In genomic region chr3:189267981-189268613, GRCh38 we compare ENCODE assay signal across 12 cellular contexts.
DNase-seq lines count a peak whose midpoint lies in the region; ATAC-seq, FAIRE-seq and TF ChIP-seq lines count a peak whose summit lies in the region.
"Had no signal": no experiment of that assay in that cellular context is flagged by ENCODE, and none has a peak within 500 bp of the region (broad histone marks: within the 10 kb centered on the region; RNA-seq: fewer than 3 reads in every experiment).

No MANE protein-coding gene starts in this region.

- no peak overlapping the region for H3K23ac ChIP-seq in trophoblast cell (ENCODE audit: low read length)

- no peak overlapping the region for H3K14ac ChIP-seq in trophoblast cell (ENCODE audit: low read length)

- no peaks in the 10 kb centered on the region for H3K4me1 Mint-ChIP-seq in endodermal cell

- no peak overlapping the region for H4K8ac ChIP-seq in trophoblast cell (ENCODE audit: low read depth, low read length)

- no peaks in the 10 kb centered on the region for H3K36me3 Mint-ChIP-seq in endodermal cell (ENCODE audit: low read depth)

- H4K91ac ChIP-seq in trophoblast cell (ENCODE audit: low read depth, low read length), result no peak overlapping the region

- no peak overlapping the region for H2AK5ac ChIP-seq in trophoblast cell (ENCODE audit: low read length)

- peak; percentile 67 for TF ChIP-seq CTCF in endodermal cell (conservative IDR thresholded peaks at IDR 0.05)

- H3K18ac ChIP-seq in trophoblast cell (ENCODE audit: low read length), result no peak overlapping the region

- DNase-seq in NCI-H146 (lab: John Stamatoyannopoulos, UW) (peak; percentile 37), NCI-H146 treated with DMSO at 0.1 percent for 48 hours (lab: John Stamatoyannopoulos, UW; ENCODE audit: unreplicated experiment) (no peak), MG63 (peak; percentile 92), endodermal cell (peak; percentile 51), trophoblast cell (peak; percentile 24 to 71), NOMO-1 treated with DMSO at 0.1 percent for 48 hours (lab: John Stamatoyannopoulos, UW; ENCODE audit: unreplicated experiment) (no peak), RCC 7860 (ENCODE audit: low spot score) (no peak)
- DNase-seq: activated CD4-positive, alpha-beta T cell treated with anti-CD3 and anti-CD28 coated beads, Interleukin-2, amount 50 U/mL, for 1 hour; left cardiac atrium; stimulated activated CD4-positive, alpha-beta T cell treated with anti-CD3 and anti-CD28 coated beads, Interleukin-12 subunit alpha, Interleukin-12 subunit beta, amount 100 ng/mL, for 4 hours had no signal

- H2BK12ac ChIP-seq in trophoblast cell (ENCODE audit: low read length), result no peak overlapping the region

- H3K4me3 Mint-ChIP-seq in endodermal cell, result no peak overlapping the region
- H3K4me3 Mint-ChIP-seq: central memory CD8-positive, alpha-beta T cell had no signal

- H2BK5ac ChIP-seq in trophoblast cell (ENCODE audit: low read depth, low read length, poor library complexity), result no peak overlapping the region

- no peaks in the 10 kb centered on the region for H3K27me3 Mint-ChIP-seq in endodermal cell (ENCODE audit: insufficient read depth)
- H3K27me3 Mint-ChIP-seq: central memory CD8-positive, alpha-beta T cell had no signal

- no peaks in the 10 kb centered on the region for H3K79me2 ChIP-seq in trophoblast cell (ENCODE audit: control insufficient read depth, insufficient read depth, low read length, poor library complexity)

- H2AFZ ChIP-seq in trophoblast cell (ENCODE audit: insufficient read depth, low read length, poor library complexity), result no peak overlapping the region

- 89 to 100% methylated on average over 5 to 7 of the region's 7 CpGs for WGBS in endodermal cell (ENCODE audit: insufficient coverage in 1 of 2, insufficient read length in 1 of 2), 2 experiments
- WGBS in trophoblast cell (ENCODE audit: extremely low coverage, insufficient coverage, insufficient read length), result no CpG with 5 or more reads among the region's 7 CpGs

- no peak overlapping the region for H3K4ac ChIP-seq in trophoblast cell (ENCODE audit: low read depth, low read length)

- no peak for FAIRE-seq in RCC 7860 (lab: Jason Lieb, UNC)

- H3K36me3 ChIP-seq in MG63 (no peaks in the 10 kb centered on the region), endodermal cell (ENCODE audit: control insufficient read depth, insufficient read depth, low read length) (no peaks in the 10 kb centered on the region), trophoblast cell (ENCODE audit: control insufficient read depth in 1 of 2, insufficient read depth in 2 of 2, low read length in 2 of 2) (no peaks in the 10 kb centered on the region)

- H3K9ac ChIP-seq in endodermal cell (ENCODE audit: extremely low read depth, low read length, poor library complexity, severe bottlenecking) (no peak overlapping the region), trophoblast cell (ENCODE audit: low read length) (no peak overlapping the region)

- H3K4me1 ChIP-seq in endodermal cell (ENCODE audit: control insufficient read depth, insufficient read depth, low read length) (no peaks in the 10 kb centered on the region), trophoblast cell (ENCODE audit: control insufficient read depth in 1 of 2, insufficient read depth in 2 of 2, low read length in 2 of 2) (no peaks in the 10 kb centered on the region)

- H3K27ac Mint-ChIP-seq in endodermal cell, result no peak overlapping the region

- H3K9me3 ChIP-seq in MG63 (no peaks in the 10 kb centered on the region), endodermal cell (ENCODE audit: control insufficient read depth, low read length) (no peaks in the 10 kb centered on the region), trophoblast cell (ENCODE audit: insufficient read depth, low read depth, low read length) (no peaks in the 10 kb centered on the region)

- no peaks in the 10 kb centered on the region for H3K9me3 Mint-ChIP-seq in endodermal cell
- H3K9me3 Mint-ChIP-seq: central memory CD8-positive, alpha-beta T cell had no signal

- H3K79me1 ChIP-seq in trophoblast cell (ENCODE audit: low read length), result no peaks in the 10 kb centered on the region

- H3K27ac ChIP-seq in endodermal cell (ENCODE audit: low read depth, low read length) (no peak overlapping the region), trophoblast cell (ENCODE audit: low read depth, low read length) (no peak overlapping the region)

- no peak overlapping the region for H2BK120ac ChIP-seq in trophoblast cell (ENCODE audit: insufficient read depth, low read length, poor library complexity)

- H4K12ac ChIP-seq in trophoblast cell (ENCODE audit: low read depth, low read length), result no peak overlapping the region

- no peak overlapping the region for H3K4me3 ChIP-seq in MG63
- no peak overlapping the region for H3K4me3 ChIP-seq in endodermal cell (ENCODE audit: low read length)
- H3K4me3 ChIP-seq in trophoblast cell (ENCODE audit: low read depth, low read length), result no peak overlapping the region

- H3K4me2 ChIP-seq in trophoblast cell (ENCODE audit: low read length), result no peak overlapping the region

- no peak for ATAC-seq in GM21619 (IDR thresholded peaks at IDR 0.05; ENCODE audit: unreplicated experiment)

- H3K27me3 ChIP-seq in MG63 (no peaks in the 10 kb centered on the region), endodermal cell (ENCODE audit: control insufficient read depth, insufficient read depth, low read length, poor library complexity, severe bottlenecking) (peaks cover 22% of the 10 kb centered on the region), trophoblast cell (ENCODE audit: insufficient read depth, low read length) (no peaks in the 10 kb centered on the region)

Comparison
In these comparisons a context has a peak if more than half of its experiments do, and no peak if none do; other contexts are left out.
1. DNase-seq: peak in NCI-H146 (single experiment), MG63 (single experiment), endodermal cell (single experiment) and trophoblast cell (2 of 2); none in NCI-H146 treated with DMSO at 0.1 percent for 48 hours (single experiment), NOMO-1 treated with DMSO at 0.1 percent for 48 hours (single experiment) and RCC 7860 (single experiment).